ENCODE assay signal across 8 cellular contexts in genomic region chr11:18588297-18589252, GRCh38. TPM values are rescaled to one million over a fixed set of nuclear protein-coding genes. Genes with fewer than 3 reads are reported as not detected.
DNase-seq lines count a peak whose midpoint lies in the region; ATAC-seq and TF ChIP-seq lines count a peak whose summit lies in the region.

TSS of gene UEVLD (minus strand) at chr11:18588734. CDS start at chr11:18588654, 80 bp downstream.

- H3K79me1 ChIP-seq in trophoblast cell (ENCODE audit: low read length): peaks cover 8% of the 10 kb centered on the region

- DNase-seq in ELF-1 (ENCODE audit: low read depth, low spot score): peak; percentile 93
- DNase-seq in SW 1271 (lab: John Stamatoyannopoulos, UW): peak; percentile 82 to 84
- peak; percentile 89 to 94 (median 92) for DNase-seq in adrenal gland
- peak; percentile 92 to 94 (median 93) for DNase-seq in heart left ventricle
- DNase-seq in trophoblast cell: peak; percentile 87 to 95
- peak; percentile 87 to 94 for DNase-seq in tibial artery

- H3K9me2 ChIP-seq in Loucy (replicated peaks; ENCODE audit: low read depth, low read length): no peaks in the 10 kb centered on the region

- H4K8ac ChIP-seq in trophoblast cell (ENCODE audit: low read depth, low read length): peak within 1 kb of the TSS; percentile 99

- H3K4me2 ChIP-seq in Loucy (ENCODE audit: low read depth, low read length, poor library complexity, severe bottlenecking): peak within 1 kb of the TSS; percentile 79
- peak within 1 kb of the TSS; percentile 60 for H3K4me2 ChIP-seq in trophoblast cell (ENCODE audit: low read length)

- 1 to 2% (median 1%) methylated on average over 25 to 50 of the region's 50 CpGs for WGBS in adrenal gland, 4 donors
- 0 to 1% (median 1%) methylated on average over 46 to 50 of the region's 50 CpGs for WGBS in heart left ventricle, 4 donors
- WGBS in trophoblast cell (ENCODE audit: extremely low coverage, insufficient coverage, insufficient read length): no CpG with 5 or more reads among the region's 50 CpGs

- H3K79me2 ChIP-seq in Loucy (ENCODE audit: insufficient read depth, low read length) (peaks cover 9% of the 10 kb centered on the region; the same call in 1 of the 2 replicates), trophoblast cell (ENCODE audit: control insufficient read depth, insufficient read depth, low read length, poor library complexity) (peaks cover 5% of the 10 kb centered on the region)

- peak within 1 kb of the TSS; percentile 99 for H3K14ac ChIP-seq in trophoblast cell (ENCODE audit: low read length)

- H3K23ac ChIP-seq in trophoblast cell (ENCODE audit: low read length): no peak within 1 kb of the TSS

- H3K36me3 ChIP-seq in Loucy (ENCODE audit: insufficient read depth, low read length): no peaks in the 10 kb centered on the region
- no peaks in the 10 kb centered on the region for H3K36me3 ChIP-seq in adrenal gland (replicated peaks in 1 of 2)
- H3K36me3 ChIP-seq in heart left ventricle: peaks cover 0 to 8% (median 0%) of the 10 kb centered on the region in 9 donors
- no peaks in the 10 kb centered on the region for H3K36me3 ChIP-seq in trophoblast cell (ENCODE audit: control insufficient read depth in 1 of 2, insufficient read depth in 2 of 2, low read length in 2 of 2)
- H3K36me3 ChIP-seq in tibial artery: no peaks in the 10 kb centered on the region

- peak within 1 kb of the TSS; percentile 87 for H2AK5ac ChIP-seq in trophoblast cell (ENCODE audit: low read length)

- H2BK5ac ChIP-seq in trophoblast cell (ENCODE audit: low read depth, low read length, poor library complexity): peak within 1 kb of the TSS; percentile 81

- no peaks in the 10 kb centered on the region for H4K20me1 ChIP-seq in Loucy (ENCODE audit: insufficient read depth, low read length, poor library complexity, severe bottlenecking)

- peak within 1 kb of the TSS; percentile 63 to 90 (median 81) for H3K27ac ChIP-seq in adrenal gland
- H3K27ac ChIP-seq in heart left ventricle: peak within 1 kb of the TSS; percentile 51 to 91 (median 86)
- peak within 1 kb of the TSS; percentile 51 for H3K27ac ChIP-seq in trophoblast cell (ENCODE audit: low read depth, low read length)
- peak within 1 kb of the TSS; percentile 72 to 80 for H3K27ac ChIP-seq in tibial artery

- TF ChIP-seq CTCF in Loucy (conservative IDR thresholded peaks at IDR 0.05; ENCODE audit: low read length) (no peak), adrenal gland (IDR thresholded peaks at IDR 0.05) (no peak), heart left ventricle (IDR thresholded peaks at IDR 0.05) (no peak), tibial artery (IDR thresholded peaks at IDR 0.05) (no peak)

- peak within 1 kb of the TSS; percentile 98 for H3K4ac ChIP-seq in trophoblast cell (ENCODE audit: low read depth, low read length)

- intact Hi-C loops in adrenal gland (cut with DNase I): loop anchor here in 1 of 2 donors (10.0 kb wide), 1 partner anchor 46 kb away; the partner anchor contains the start of gene SPTY2D1
- intact Hi-C loops in heart left ventricle (cut with DNase I): loop anchor here in 7 of 10 donors (1.0 to 10.0 kb wide), 7 partner anchors 44 to 134 kb away; partner anchors contain the start of genes SPTY2D1 (in 6 of the 7), TMEM86A (in 2 of the 7) and TSG101 (in 1 of the 7)
- intact Hi-C loops in tibial artery (cut with DNase I; ENCODE audit: low total_unique reads): loop anchor here (10.0 kb wide), 1 partner anchor 46 kb away; the partner anchor contains the start of gene SPTY2D1

- H3K27me3 ChIP-seq in Loucy (ENCODE audit: insufficient read depth, low read length, poor library complexity, severe bottlenecking) (no peaks in the 10 kb centered on the region), adrenal gland (no peaks in the 10 kb centered on the region), heart left ventricle (no peaks in the 10 kb centered on the region), trophoblast cell (ENCODE audit: insufficient read depth, low read length) (no peaks in the 10 kb centered on the region), tibial artery (no peaks in the 10 kb centered on the region)

- H2BK12ac ChIP-seq in trophoblast cell (ENCODE audit: low read length): no peak within 1 kb of the TSS

- ATAC-seq in GM21786 (IDR thresholded peaks at IDR 0.05; ENCODE audit: unreplicated experiment): peak; percentile 59
- ATAC-seq in heart left ventricle: peak; percentile 93 to 99 (median 97)

- H4K12ac ChIP-seq in trophoblast cell (ENCODE audit: low read depth, low read length): peak within 1 kb of the TSS; percentile 99

- H3K9ac ChIP-seq in Loucy (ENCODE audit: low read depth, low read length, poor library complexity, severe bottlenecking): peak within 1 kb of the TSS; percentile 83
- H3K9ac ChIP-seq in trophoblast cell (ENCODE audit: low read length): peak within 1 kb of the TSS; percentile 89

- H3K4me3 ChIP-seq in Loucy (ENCODE audit: low read length, poor library complexity, severe bottlenecking): peak within 1 kb of the TSS; percentile 81
- H3K4me3 ChIP-seq in adrenal gland: peak within 1 kb of the TSS; percentile 15 to 80 (median 70)
- H3K4me3 ChIP-seq in heart left ventricle: peak within 1 kb of the TSS; percentile 68 to 97 (median 86)
- H3K4me3 ChIP-seq in trophoblast cell (ENCODE audit: low read depth, low read length): peak within 1 kb of the TSS; percentile 96
- H3K4me3 ChIP-seq in tibial artery: peak within 1 kb of the TSS; percentile 66 to 67

- peak within 1 kb of the TSS; percentile 95 for H3K18ac ChIP-seq in trophoblast cell (ENCODE audit: low read length)

- H4K91ac ChIP-seq in trophoblast cell (ENCODE audit: low read depth, low read length): peak within 1 kb of the TSS; percentile 88

- TF ChIP-seq POLR2A in adrenal gland (IDR thresholded peaks at IDR 0.05) (peak; percentile 35 to 62), heart left ventricle (IDR thresholded peaks at IDR 0.05) (peak in 1 of 2 donors; percentile 73)

- H2BK120ac ChIP-seq in trophoblast cell (ENCODE audit: insufficient read depth, low read length, poor library complexity): peak within 1 kb of the TSS; percentile 79

- H3K4me1 ChIP-seq in Loucy (ENCODE audit: insufficient read depth, low read length, poor library complexity, severe bottlenecking) (peaks cover 18% of the 10 kb centered on the region), adrenal gland (replicated peaks in 1 of 2) (peaks cover 27 to 48% of the 10 kb centered on the region in 2 donors), heart left ventricle (peaks cover 4 to 42% (median 30%) of the 10 kb centered on the region in 12 donors), trophoblast cell (ENCODE audit: control insufficient read depth in 1 of 2, insufficient read depth in 2 of 2, low read length in 2 of 2) (peaks cover 0 to 8% of the 10 kb centered on the region in 2 experiments), tibial artery (peaks cover 0 to 42% (median 25%) of the 10 kb centered on the region in 4 donors)

- H3F3A ChIP-seq in Loucy (ENCODE audit: low read depth): 0 out of 2 replicates have a peak, but pooled peaks cover 4% of the 10 kb centered on the region

- H3K9me3 ChIP-seq in Loucy (ENCODE audit: insufficient read depth, low read depth, low read length): no peaks in the 10 kb centered on the region
- H3K9me3 ChIP-seq in adrenal gland (replicated peaks in 1 of 3): no peaks in the 10 kb centered on the region
- no peaks in the 10 kb centered on the region for H3K9me3 ChIP-seq in heart left ventricle
- H3K9me3 ChIP-seq in trophoblast cell (ENCODE audit: insufficient read depth, low read depth, low read length): no peaks in the 10 kb centered on the region
- H3K9me3 ChIP-seq in tibial artery: no peaks in the 10 kb centered on the region

- peak within 1 kb of the TSS; percentile 75 for H2AFZ ChIP-seq in Loucy (ENCODE audit: low read length)
- H2AFZ ChIP-seq in trophoblast cell (ENCODE audit: insufficient read depth, low read length, poor library complexity): peak within 1 kb of the TSS; percentile 97

RNA-seq across cellular contexts. Expression of gene UEVLD, which starts in this region (rescaled TPM):
- total RNA-seq in adrenal gland (10 to 100 TPM in 7 of 8 donors, 1 to 10 TPM in 1; 9.6 to 30.1 (median 23.5) TPM), heart left ventricle (10 to 100 TPM; 16.9 to 37.8 (median 23.1) TPM)
- polyA plus RNA-seq in adrenal gland (10 to 100 TPM in 1 of 3 donors, 1 to 10 TPM in 2; 4.1 to 29.4 (median 6.0) TPM), heart left ventricle (10 to 100 TPM in 1 of 2 donors, 1 to 10 TPM in 1; 4.3 to 15.4 TPM)
- 11.3 and 11.6 TPM in 2 replicates for polyA plus RNA-seq in trophoblast cell (2013)

Comparison
In these comparisons a context has a peak if more than half of its experiments do, and no peak if none do; other contexts are left out.
1. Peak in every context shown above with its lines: DNase-seq, ATAC-seq, H3K4me3 ChIP-seq and H3K27ac ChIP-seq.